Comparison of ENCODE assay signal across 17 cellular contexts in the genomic region with DNA sequence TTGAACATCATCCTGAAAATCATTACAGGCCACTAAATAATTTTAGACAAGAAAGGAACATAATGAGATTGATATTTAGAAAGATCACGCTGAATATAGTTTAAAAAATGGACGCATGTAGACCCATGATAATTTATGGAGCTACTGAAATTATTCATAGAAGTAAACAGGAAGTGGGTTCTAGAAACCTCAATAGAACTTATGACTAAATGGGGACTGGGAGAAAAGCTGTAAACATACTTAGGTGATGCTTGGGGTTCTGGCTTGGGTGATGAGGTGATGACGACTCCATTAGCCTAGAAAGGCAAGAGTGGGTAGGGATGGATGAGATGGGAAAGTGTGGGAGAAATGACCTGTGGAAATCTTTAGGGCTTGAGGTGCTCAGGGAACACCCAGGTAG.
DNase-seq lines count a peak whose midpoint lies in the region; ATAC-seq lines count a peak whose summit lies in the region.
"Had no signal": no experiment of that assay in that cellular context is flagged by ENCODE, and none has a peak within 500 bp of the region (broad histone marks: within the 10 kb centered on the region; RNA-seq: fewer than 3 reads in every experiment).

No MANE protein-coding gene starts in this region.

- peak overlapping the region in 1 of 2 donors; percentile 30 for H3K27ac Mint-ChIP-seq in stimulated activated naive CD8-positive, alpha-beta T cell treated with anti-CD3 and anti-CD28 coated beads, Interleukin-15, amount 100 ng/mL, for 72 hours
- no peak overlapping the region for H3K27ac Mint-ChIP-seq in activated T-helper 2 cell treated with anti-CD3 and anti-CD28 coated beads, Interferon-gamma antibody, Interleukin-2, Interleukin-4, amounts not matched to agents 10 μg/mL and 5 μg/mL and 100 μg/mL, durations not matched to agents 14 hours and 24 hours and 36 hours
- H3K27ac Mint-ChIP-seq: brain; naive B cell; T-helper 1 cell treated with Interleukin-12 subunit alpha and Interleukin-12 subunit beta and Interleukin-4 antibody, amounts not matched to agents 30 μg/mL and 1 μg/mL, for 36 hours had no signal

- DNase-seq in stimulated activated naive CD8-positive, alpha-beta T cell treated with anti-CD3 and anti-CD28 coated beads, Interleukin-15, amount 100 ng/mL, for 72 hours = no peak
- DNase-seq in stimulated activated naive CD8-positive, alpha-beta T cell treated with anti-CD3 and anti-CD28 coated beads, Interleukin-15, Interleukin-2, amounts not matched to agents 100 U/mL and 50 U/mL, for 24 hours = no peak
- peak; percentile 14 for DNase-seq in H4 (ENCODE audit: low spot score)
- DNase-seq in activated T-helper 2 cell treated with anti-CD3 and anti-CD28 coated beads, Interferon-gamma antibody, Interleukin-2, Interleukin-4, amounts not matched to agents 10 μg/mL and 5 μg/mL and 100 μg/mL, durations not matched to agents 14 hours and 24 hours and 36 hours (ENCODE audit: low spot score) = no peak
- no peak for DNase-seq in G401 (ENCODE audit: low spot score)
- no peak for DNase-seq in NOMO-1 treated with dmso at 0.1 percent for 144 hours (lab: John Stamatoyannopoulos, UW; ENCODE audit: unreplicated experiment)
- DNase-seq in globus pallidus (ENCODE audit: low spot score) = no peak
- DNase-seq: activated CD4-positive, alpha-beta T cell treated with anti-CD3 and anti-CD28 coated beads, Interleukin-2, amount 50 U/mL, for 1 hour; activated gamma-delta T cell treated with Interleukin-2 at 50 U/mL for 16 hours; IMR-90; naive B cell; NCI-H345; retina; stimulated activated CD4-positive, alpha-beta T cell treated with anti-CD3 and anti-CD28 coated beads, Interleukin-2, amount 100 ng/mL, for 24 hours had no signal

- intact Hi-C loops in activated T-helper 2 cell treated with anti-CD3 and anti-CD28 coated beads, Interferon-gamma antibody, Interleukin-2, Interleukin-4, amounts not matched to agents 10 μg/mL and 5 μg/mL and 100 μg/mL, durations not matched to agents 14 hours and 24 hours and 36 hours (cut with micrococcal nuclease) = no loop called here

- H3K9me3 Mint-ChIP-seq in stimulated activated naive CD8-positive, alpha-beta T cell treated with anti-CD3 and anti-CD28 coated beads, Interleukin-15, amount 100 ng/mL, for 72 hours = no peaks in the 10 kb centered on the region
- no peaks in the 10 kb centered on the region for H3K9me3 Mint-ChIP-seq in activated T-helper 2 cell treated with anti-CD3 and anti-CD28 coated beads, Interferon-gamma antibody, Interleukin-2, Interleukin-4, amounts not matched to agents 10 μg/mL and 5 μg/mL and 100 μg/mL, durations not matched to agents 14 hours and 24 hours and 36 hours
- H3K9me3 Mint-ChIP-seq: brain; T-helper 1 cell treated with Interleukin-12 subunit alpha and Interleukin-12 subunit beta and Interleukin-4 antibody, amounts not matched to agents 30 μg/mL and 1 μg/mL, for 36 hours had no signal

- H3K36me3 Mint-ChIP-seq in activated T-helper 2 cell treated with anti-CD3 and anti-CD28 coated beads, Interferon-gamma antibody, Interleukin-2, Interleukin-4, amounts not matched to agents 10 μg/mL and 5 μg/mL and 100 μg/mL, durations not matched to agents 14 hours and 24 hours and 36 hours (ENCODE audit: low read depth) = no peaks in the 10 kb centered on the region
- H3K36me3 Mint-ChIP-seq: brain, naive B cell had no signal

- H3K27me3 Mint-ChIP-seq in stimulated activated naive CD8-positive, alpha-beta T cell treated with anti-CD3 and anti-CD28 coated beads, Interleukin-15, amount 100 ng/mL, for 72 hours = peaks cover 35% of the 10 kb centered on the region
- no peaks in the 10 kb centered on the region for H3K27me3 Mint-ChIP-seq in activated T-helper 2 cell treated with anti-CD3 and anti-CD28 coated beads, Interferon-gamma antibody, Interleukin-2, Interleukin-4, amounts not matched to agents 10 μg/mL and 5 μg/mL and 100 μg/mL, durations not matched to agents 14 hours and 24 hours and 36 hours (ENCODE audit: low read depth)

- H3K4me1 Mint-ChIP-seq in stimulated activated naive CD8-positive, alpha-beta T cell treated with anti-CD3 and anti-CD28 coated beads, Interleukin-15, amount 100 ng/mL, for 72 hours = peaks cover 6% of the 10 kb centered on the region
- H3K4me1 Mint-ChIP-seq in activated T-helper 2 cell treated with anti-CD3 and anti-CD28 coated beads, Interferon-gamma antibody, Interleukin-2, Interleukin-4, amounts not matched to agents 10 μg/mL and 5 μg/mL and 100 μg/mL, durations not matched to agents 14 hours and 24 hours and 36 hours (ENCODE audit: low read depth) = peaks cover 3% of the 10 kb centered on the region
- H3K4me1 Mint-ChIP-seq: brain had no signal

- H3K4me3 Mint-ChIP-seq in stimulated activated naive CD8-positive, alpha-beta T cell treated with anti-CD3 and anti-CD28 coated beads, Interleukin-15, amount 100 ng/mL, for 72 hours = no peak overlapping the region
- H3K4me3 Mint-ChIP-seq in activated T-helper 2 cell treated with anti-CD3 and anti-CD28 coated beads, Interferon-gamma antibody, Interleukin-2, Interleukin-4, amounts not matched to agents 10 μg/mL and 5 μg/mL and 100 μg/mL, durations not matched to agents 14 hours and 24 hours and 36 hours (ENCODE audit: low read depth) = no peak overlapping the region
- H3K4me3 Mint-ChIP-seq: brain; naive B cell; T-helper 1 cell treated with Interleukin-12 subunit alpha and Interleukin-12 subunit beta and Interleukin-4 antibody, amounts not matched to agents 30 μg/mL and 1 μg/mL, for 36 hours had no signal

- peak; percentile 45 for ATAC-seq in stimulated activated naive CD8-positive, alpha-beta T cell treated with anti-CD3 and anti-CD28 coated beads, Interleukin-15, amount 100 ng/mL, for 72 hours
- no peak for ATAC-seq in stimulated activated naive CD8-positive, alpha-beta T cell treated with anti-CD3 and anti-CD28 coated beads, Interleukin-15, Interleukin-2, amounts not matched to agents 100 U/mL and 50 U/mL, for 24 hours
- peak; percentile 71 for ATAC-seq in HG03439 (IDR thresholded peaks at IDR 0.05; ENCODE audit: unreplicated experiment)

- in situ Hi-C loops in G401 (cut with HindIII; ENCODE audit: low sequenced_read_pairs) = no loop called here
